1 cellular context compared by ENCODE assay signal in the genomic region with DNA sequence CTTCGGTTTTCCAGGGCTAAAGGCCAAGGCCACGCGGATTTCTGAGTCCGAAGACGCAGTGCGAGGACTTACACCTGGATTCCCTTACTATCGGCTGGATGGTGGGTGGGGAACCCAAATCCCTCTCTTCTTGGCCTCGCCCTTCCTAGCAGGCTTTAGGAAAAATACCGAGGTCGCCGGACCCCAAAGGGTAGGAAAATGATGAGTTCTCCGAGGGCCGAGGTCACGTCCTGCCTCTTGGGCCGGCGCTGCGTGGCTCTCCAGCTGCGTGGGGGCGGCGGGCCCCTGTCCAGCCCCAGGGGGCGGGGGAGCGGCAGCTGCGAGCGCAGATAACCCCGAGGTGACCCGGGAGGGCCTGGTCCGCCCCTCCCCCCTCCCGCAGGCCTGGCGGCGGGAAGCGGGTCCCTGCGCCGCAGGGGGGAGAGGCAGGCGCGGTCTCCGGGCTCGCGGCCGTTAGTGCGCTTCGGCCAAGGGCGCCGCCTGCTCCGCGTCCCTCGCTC.
TF ChIP-seq lines count a peak whose summit lies in the region.

No MANE protein-coding gene starts in this region.

TF ChIP-seq in K562, 482 proteins besides CTCF, POLR2A, EP300 and RAD21 (continued from another document and continues in another):
- TF ChIP-seq, protein P1, sequence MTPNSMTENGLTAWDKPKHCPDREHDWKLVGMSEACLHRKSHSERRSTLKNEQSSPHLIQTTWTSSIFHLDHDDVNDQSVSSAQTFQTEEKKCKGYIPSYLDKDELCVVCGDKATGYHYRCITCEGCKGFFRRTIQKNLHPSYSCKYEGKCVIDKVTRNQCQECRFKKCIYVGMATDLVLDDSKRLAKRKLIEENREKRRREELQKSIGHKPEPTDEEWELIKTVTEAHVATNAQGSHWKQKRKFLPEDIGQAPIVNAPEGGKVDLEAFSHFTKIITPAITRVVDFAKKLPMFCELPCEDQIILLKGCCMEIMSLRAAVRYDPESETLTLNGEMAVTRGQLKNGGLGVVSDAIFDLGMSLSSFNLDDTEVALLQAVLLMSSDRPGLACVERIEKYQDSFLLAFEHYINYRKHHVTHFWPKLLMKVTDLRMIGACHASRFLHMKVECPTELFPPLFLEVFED (CRISPR knock-in tag; conservative IDR thresholded peaks at IDR 0.05) = no peak
- TF ChIP-seq CBX8 (IDR thresholded peaks at IDR 0.05; ENCODE audit: borderline replicate concordance, extremely low read depth, low read depth, low read length, poor library complexity, severe bottlenecking) (no peak), POLR2B (IDR thresholded peaks at IDR 0.05; ENCODE audit: low read depth, partially characterized antibody) (no peak), SLC30A9 (CRISPR knock-in tag; IDR thresholded peaks at IDR 0.05) (no peak), CAMTA2 (CRISPR knock-in tag; conservative IDR thresholded peaks at IDR 0.05) (no peak), GTF2A2 (tag; IDR thresholded peaks at IDR 0.05) (no peak), TRIM28 (IDR thresholded peaks at IDR 0.05) (no peak), CC2D1A (IDR thresholded peaks at IDR 0.05) (no peak), HDAC1 (IDR thresholded peaks at IDR 0.05) (peak in 1 of 2 experiments; percentile 75; a peak in 2 of 4 replicates), ZNF354B (CRISPR knock-in tag; IDR thresholded peaks at IDR 0.05) (no peak), SP2 (IDR thresholded peaks at IDR 0.05; ENCODE audit: extremely low read depth, low read depth, low read length, poor library complexity, severe bottlenecking) (no peak), ZC3H8 (IDR thresholded peaks at IDR 0.05) (no peak), SIN3A (IDR thresholded peaks at IDR 0.05; ENCODE audit: borderline replicate concordance in 2 of 2, control insufficient read depth in 1 of 2, low read depth in 2 of 2, low read length in 2 of 2) (peak; percentile 18 to 41; a peak in 1 of 4 replicates), TAF1 (IDR thresholded peaks at IDR 0.05; ENCODE audit: control insufficient read depth, extremely low read depth, insufficient read depth, low read length, severe bottlenecking) (no peak), FOXM1 (IDR thresholded peaks at IDR 0.05; ENCODE audit: low read depth) (peak; percentile 51; the same call in 1 of the 2 replicates), FOXM1 (CRISPR knock-in tag; IDR thresholded peaks at IDR 0.05; ENCODE audit: low read depth) (no peak; the same call in 1 of the 2 replicates), SREBF1 (IDR thresholded peaks at IDR 0.05; ENCODE audit: borderline replicate concordance, low read depth, low read length) (no peak), L3MBTL2 (IDR thresholded peaks at IDR 0.05) (peak; percentile 95), ZNF384 (IDR thresholded peaks at IDR 0.05; ENCODE audit: low read depth, low read length) (no peak), ZNF197 (CRISPR knock-in tag; IDR thresholded peaks at IDR 0.05; ENCODE audit: low read depth) (0 out of 2 replicates have a peak, but pooled peaks have one; percentile 71), HNRNPLL (IDR thresholded peaks at IDR 0.05; ENCODE audit: low read depth, low read length, poor library complexity, severe bottlenecking) (no peak), EHMT2 (IDR thresholded peaks at IDR 0.05) (no peak), NELFE (IDR thresholded peaks at IDR 0.05; ENCODE audit: insufficient read depth, insufficient read length) (no peak), CSDE1 (IDR thresholded peaks at IDR 0.05) (no peak), HNRNPK (IDR thresholded peaks at IDR 0.05; ENCODE audit: low read depth, low read length, poor library complexity, severe bottlenecking) (peak; percentile 75), DIDO1 (tag; IDR thresholded peaks at IDR 0.05; ENCODE audit: low read depth) (no peak), ZNF584 (CRISPR knock-in tag; IDR thresholded peaks at IDR 0.05; ENCODE audit: low read depth) (peak; percentile 84), ZFPM2 (CRISPR knock-in tag; IDR thresholded peaks at IDR 0.05) (no peak), MEF2A (IDR thresholded peaks at IDR 0.05; ENCODE audit: control insufficient read depth, low read depth, low read length) (0 out of 2 replicates have a peak, but pooled peaks have one; percentile 38)
- TF ChIP-seq, protein P2, sequence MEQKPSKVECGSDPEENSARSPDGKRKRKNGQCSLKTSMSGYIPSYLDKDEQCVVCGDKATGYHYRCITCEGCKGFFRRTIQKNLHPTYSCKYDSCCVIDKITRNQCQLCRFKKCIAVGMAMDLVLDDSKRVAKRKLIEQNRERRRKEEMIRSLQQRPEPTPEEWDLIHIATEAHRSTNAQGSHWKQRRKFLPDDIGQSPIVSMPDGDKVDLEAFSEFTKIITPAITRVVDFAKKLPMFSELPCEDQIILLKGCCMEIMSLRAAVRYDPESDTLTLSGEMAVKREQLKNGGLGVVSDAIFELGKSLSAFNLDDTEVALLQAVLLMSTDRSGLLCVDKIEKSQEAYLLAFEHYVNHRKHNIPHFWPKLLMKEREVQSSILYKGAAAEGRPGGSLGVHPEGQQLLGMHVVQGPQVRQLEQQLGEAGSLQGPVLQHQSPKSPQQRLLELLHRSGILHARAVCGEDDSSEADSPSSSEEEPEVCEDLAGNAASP (IDR thresholded peaks at IDR 0.05) = no peak
- TF ChIP-seq, protein P3, sequence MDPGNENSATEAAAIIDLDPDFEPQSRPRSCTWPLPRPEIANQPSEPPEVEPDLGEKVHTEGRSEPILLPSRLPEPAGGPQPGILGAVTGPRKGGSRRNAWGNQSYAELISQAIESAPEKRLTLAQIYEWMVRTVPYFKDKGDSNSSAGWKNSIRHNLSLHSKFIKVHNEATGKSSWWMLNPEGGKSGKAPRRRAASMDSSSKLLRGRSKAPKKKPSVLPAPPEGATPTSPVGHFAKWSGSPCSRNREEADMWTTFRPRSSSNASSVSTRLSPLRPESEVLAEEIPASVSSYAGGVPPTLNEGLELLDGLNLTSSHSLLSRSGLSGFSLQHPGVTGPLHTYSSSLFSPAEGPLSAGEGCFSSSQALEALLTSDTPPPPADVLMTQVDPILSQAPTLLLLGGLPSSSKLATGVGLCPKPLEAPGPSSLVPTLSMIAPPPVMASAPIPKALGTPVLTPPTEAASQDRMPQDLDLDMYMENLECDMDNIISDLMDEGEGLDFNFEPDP (CRISPR knock-in tag; IDR thresholded peaks at IDR 0.05) = no peak
- TF ChIP-seq, protein P4, sequence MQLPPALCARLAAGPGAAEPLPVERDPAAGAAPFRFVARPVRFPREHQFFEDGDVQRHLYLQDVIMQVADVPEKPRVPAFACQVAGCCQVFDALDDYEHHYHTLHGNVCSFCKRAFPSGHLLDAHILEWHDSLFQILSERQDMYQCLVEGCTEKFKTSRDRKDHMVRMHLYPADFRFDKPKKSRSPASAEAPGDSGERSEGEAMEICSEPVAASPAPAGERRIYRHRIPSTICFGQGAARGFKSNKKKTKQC (CRISPR knock-in tag; IDR thresholded peaks at IDR 0.05) = no peak
- TF ChIP-seq, protein P5, sequence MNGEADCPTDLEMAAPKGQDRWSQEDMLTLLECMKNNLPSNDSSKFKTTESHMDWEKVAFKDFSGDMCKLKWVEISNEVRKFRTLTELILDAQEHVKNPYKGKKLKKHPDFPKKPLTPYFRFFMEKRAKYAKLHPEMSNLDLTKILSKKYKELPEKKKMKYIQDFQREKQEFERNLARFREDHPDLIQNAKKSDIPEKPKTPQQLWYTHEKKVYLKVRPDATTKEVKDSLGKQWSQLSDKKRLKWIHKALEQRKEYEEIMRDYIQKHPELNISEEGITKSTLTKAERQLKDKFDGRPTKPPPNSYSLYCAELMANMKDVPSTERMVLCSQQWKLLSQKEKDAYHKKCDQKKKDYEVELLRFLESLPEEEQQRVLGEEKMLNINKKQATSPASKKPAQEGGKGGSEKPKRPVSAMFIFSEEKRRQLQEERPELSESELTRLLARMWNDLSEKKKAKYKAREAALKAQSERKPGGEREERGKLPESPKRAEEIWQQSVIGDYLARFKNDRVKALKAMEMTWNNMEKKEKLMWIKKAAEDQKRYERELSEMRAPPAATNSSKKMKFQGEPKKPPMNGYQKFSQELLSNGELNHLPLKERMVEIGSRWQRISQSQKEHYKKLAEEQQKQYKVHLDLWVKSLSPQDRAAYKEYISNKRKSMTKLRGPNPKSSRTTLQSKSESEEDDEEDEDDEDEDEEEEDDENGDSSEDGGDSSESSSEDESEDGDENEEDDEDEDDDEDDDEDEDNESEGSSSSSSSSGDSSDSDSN (IDR thresholded peaks at IDR 0.05; ENCODE audit: borderline replicate concordance in 1 of 2, low read depth in 2 of 2, low read length in 2 of 2) = peak; percentile 57 to 81; a peak in 2 of 4 replicates
- TF ChIP-seq, protein P6, sequence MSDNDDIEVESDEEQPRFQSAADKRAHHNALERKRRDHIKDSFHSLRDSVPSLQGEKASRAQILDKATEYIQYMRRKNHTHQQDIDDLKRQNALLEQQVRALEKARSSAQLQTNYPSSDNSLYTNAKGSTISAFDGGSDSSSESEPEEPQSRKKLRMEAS (CRISPR knock-in tag; IDR thresholded peaks at IDR 0.05) = peak; percentile 85
- TF ChIP-seq, protein P7, sequence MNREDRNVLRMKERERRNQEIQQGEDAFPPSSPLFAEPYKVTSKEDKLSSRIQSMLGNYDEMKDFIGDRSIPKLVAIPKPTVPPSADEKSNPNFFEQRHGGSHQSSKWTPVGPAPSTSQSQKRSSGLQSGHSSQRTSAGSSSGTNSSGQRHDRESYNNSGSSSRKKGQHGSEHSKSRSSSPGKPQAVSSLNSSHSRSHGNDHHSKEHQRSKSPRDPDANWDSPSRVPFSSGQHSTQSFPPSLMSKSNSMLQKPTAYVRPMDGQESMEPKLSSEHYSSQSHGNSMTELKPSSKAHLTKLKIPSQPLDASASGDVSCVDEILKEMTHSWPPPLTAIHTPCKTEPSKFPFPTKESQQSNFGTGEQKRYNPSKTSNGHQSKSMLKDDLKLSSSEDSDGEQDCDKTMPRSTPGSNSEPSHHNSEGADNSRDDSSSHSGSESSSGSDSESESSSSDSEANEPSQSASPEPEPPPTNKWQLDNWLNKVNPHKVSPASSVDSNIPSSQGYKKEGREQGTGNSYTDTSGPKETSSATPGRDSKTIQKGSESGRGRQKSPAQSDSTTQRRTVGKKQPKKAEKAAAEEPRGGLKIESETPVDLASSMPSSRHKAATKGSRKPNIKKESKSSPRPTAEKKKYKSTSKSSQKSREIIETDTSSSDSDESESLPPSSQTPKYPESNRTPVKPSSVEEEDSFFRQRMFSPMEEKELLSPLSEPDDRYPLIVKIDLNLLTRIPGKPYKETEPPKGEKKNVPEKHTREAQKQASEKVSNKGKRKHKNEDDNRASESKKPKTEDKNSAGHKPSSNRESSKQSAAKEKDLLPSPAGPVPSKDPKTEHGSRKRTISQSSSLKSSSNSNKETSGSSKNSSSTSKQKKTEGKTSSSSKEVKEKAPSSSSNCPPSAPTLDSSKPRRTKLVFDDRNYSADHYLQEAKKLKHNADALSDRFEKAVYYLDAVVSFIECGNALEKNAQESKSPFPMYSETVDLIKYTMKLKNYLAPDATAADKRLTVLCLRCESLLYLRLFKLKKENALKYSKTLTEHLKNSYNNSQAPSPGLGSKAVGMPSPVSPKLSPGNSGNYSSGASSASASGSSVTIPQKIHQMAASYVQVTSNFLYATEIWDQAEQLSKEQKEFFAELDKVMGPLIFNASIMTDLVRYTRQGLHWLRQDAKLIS (CRISPR knock-in tag; IDR thresholded peaks at IDR 0.05) = peak; percentile 87; the same call in 1 of the 2 replicates
- TF ChIP-seq, protein P8, sequence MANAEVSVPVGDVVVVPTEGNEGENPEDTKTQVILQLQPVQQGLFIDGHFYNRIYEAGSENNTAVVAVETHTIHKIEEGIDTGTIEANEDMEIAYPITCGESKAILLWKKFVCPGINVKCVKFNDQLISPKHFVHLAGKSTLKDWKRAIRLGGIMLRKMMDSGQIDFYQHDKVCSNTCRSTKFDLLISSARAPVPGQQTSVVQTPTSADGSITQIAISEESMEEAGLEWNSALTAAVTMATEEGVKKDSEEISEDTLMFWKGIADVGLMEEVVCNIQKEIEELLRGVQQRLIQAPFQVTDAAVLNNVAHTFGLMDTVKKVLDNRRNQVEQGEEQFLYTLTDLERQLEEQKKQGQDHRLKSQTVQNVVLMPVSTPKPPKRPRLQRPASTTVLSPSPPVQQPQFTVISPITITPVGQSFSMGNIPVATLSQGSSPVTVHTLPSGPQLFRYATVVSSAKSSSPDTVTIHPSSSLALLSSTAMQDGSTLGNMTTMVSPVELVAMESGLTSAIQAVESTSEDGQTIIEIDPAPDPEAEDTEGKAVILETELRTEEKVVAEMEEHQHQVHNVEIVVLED (CRISPR knock-in tag; IDR thresholded peaks at IDR 0.05) = peak; percentile 73
- TF ChIP-seq, protein P9, sequence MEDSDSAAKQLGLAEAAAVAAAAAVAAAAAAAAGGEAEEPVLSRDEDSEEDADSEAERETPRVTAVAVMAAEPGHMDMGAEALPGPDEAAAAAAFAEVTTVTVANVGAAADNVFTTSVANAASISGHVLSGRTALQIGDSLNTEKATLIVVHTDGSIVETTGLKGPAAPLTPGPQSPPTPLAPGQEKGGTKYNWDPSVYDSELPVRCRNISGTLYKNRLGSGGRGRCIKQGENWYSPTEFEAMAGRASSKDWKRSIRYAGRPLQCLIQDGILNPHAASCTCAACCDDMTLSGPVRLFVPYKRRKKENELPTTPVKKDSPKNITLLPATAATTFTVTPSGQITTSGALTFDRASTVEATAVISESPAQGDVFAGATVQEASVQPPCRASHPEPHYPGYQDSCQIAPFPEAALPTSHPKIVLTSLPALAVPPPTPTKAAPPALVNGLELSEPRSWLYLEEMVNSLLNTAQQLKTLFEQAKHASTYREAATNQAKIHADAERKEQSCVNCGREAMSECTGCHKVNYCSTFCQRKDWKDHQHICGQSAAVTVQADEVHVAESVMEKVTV (CRISPR knock-in tag; IDR thresholded peaks at IDR 0.05) = no peak
- TF ChIP-seq, protein P10, sequence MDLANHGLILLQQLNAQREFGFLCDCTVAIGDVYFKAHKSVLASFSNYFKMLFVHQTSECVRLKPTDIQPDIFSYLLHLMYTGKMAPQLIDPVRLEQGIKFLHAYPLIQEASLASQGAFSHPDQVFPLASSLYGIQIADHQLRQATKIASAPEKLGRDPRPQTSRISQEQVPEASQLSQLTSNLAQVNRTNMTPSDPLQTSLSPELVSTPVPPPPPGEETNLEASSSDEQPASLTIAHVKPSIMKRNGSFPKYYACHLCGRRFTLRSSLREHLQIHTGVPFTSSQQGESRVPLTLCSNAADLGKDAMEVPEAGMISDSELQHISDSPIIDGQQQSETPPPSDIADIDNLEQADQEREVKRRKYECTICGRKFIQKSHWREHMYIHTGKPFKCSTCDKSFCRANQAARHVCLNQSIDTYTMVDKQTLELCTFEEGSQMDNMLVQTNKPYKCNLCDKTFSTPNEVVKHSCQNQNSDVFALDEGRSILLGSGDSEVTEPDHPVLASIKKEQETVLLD (IDR thresholded peaks at IDR 0.05) = no peak
